In genomic region chr4:37781134-37781455, GRCh38 we compare ENCODE assay signal across 18 cellular contexts. TPM values are rescaled to one million over a fixed set of nuclear protein-coding genes. Genes with fewer than 3 reads are reported as not detected.
DNase-seq lines count a peak whose midpoint lies in the region; ATAC-seq and TF ChIP-seq lines count a peak whose summit lies in the region.
"Had no signal": no experiment of that assay in that cellular context is flagged by ENCODE, and none has a peak within 500 bp of the region (broad histone marks: within the 10 kb centered on the region; RNA-seq: fewer than 3 reads in every experiment).

No MANE protein-coding gene starts in this region.

- intact Hi-C loops in CD8-positive, alpha-beta T cell (cut with DNase I, micrococcal nuclease) = loop anchor here in 1 of 2 experiments (5.0 kb wide), 1 partner anchor 94 kb away; the partner anchor contains the start of gene RELL1
- intact Hi-C loops in left ventricle myocardium superior (cut with micrococcal nuclease) = no loop called here

- H3K36me3 ChIP-seq in CD8-positive, alpha-beta T cell (ENCODE audit: insufficient read depth, low read length) = no peaks in the 10 kb centered on the region
- no peaks in the 10 kb centered on the region for H3K36me3 ChIP-seq in neuron (ENCODE audit: insufficient read depth, low read length)
- H3K36me3 ChIP-seq: spleen had no signal

- no peaks in the 10 kb centered on the region for H3K27me3 Mint-ChIP-seq in activated CD4-positive, alpha-beta T cell treated with anti-CD3 and anti-CD28 coated beads, Interleukin-2, amount 10 ng/mL, durations not matched to agents 7 days and 5 days
- no peaks in the 10 kb centered on the region for H3K27me3 Mint-ChIP-seq in CD8-positive, alpha-beta T cell (ENCODE audit: low read depth)
- no peaks in the 10 kb centered on the region for H3K27me3 Mint-ChIP-seq in activated T-helper 17 cell treated with anti-CD3 and anti-CD28 coated beads, Interleukin-2, amount 50 U/mL, for 72 hours

- peak overlapping the region; percentile 23 for H2AFZ ChIP-seq in neuron (ENCODE audit: low read depth, low read length)

- H3K4me1 ChIP-seq in CD8-positive, alpha-beta T cell (ENCODE audit: insufficient read depth, low read length) = peaks cover 25% of the 10 kb centered on the region
- peaks cover 10% of the 10 kb centered on the region for H3K4me1 ChIP-seq in neuron (ENCODE audit: insufficient read depth, low read length)
- H3K4me1 ChIP-seq: body of pancreas had no signal

- H3K9me3 ChIP-seq in CD8-positive, alpha-beta T cell (ENCODE audit: low read length) = no peaks in the 10 kb centered on the region
- H3K9me3 ChIP-seq in neuron (ENCODE audit: low read length) = no peaks in the 10 kb centered on the region
- H3K9me3 ChIP-seq: body of pancreas had no signal

- CTCF ChIA-PET in activated CD4-positive, alpha-beta T cell treated with anti-CD3 and anti-CD28 coated beads, Interleukin-2, amount 10 ng/mL, durations not matched to agents 7 days and 5 days (lab: Charles Lee) = no interaction called here
- CTCF ChIA-PET in CD8-positive, alpha-beta T cell (lab: Charles Lee) = interaction anchor here (0.8 to 12.6 kb wide), 5 partner anchors 10 to 212 kb away, joined by 3 to 104 read pairs (median 3); no protein-coding TSS in a partner anchor

- DNase-seq in activated CD4-positive, alpha-beta T cell treated with anti-CD3 and anti-CD28 coated beads, Interleukin-2, amount 10 ng/mL, durations not matched to agents 7 days and 5 days = no peak
- no peak for DNase-seq in activated CD4-positive, alpha-beta T cell treated with anti-CD3 and anti-CD28 coated beads for 1 hour
- no peak for DNase-seq in CD8-positive, alpha-beta T cell
- DNase-seq in SW480 (ENCODE audit: low spot score) (no peak), SK-N-DZ (ENCODE audit: low spot score) (no peak), left ventricle myocardium superior (no peak)
- DNase-seq: erythroblast, mammary epithelial cell, NCI-H1694 treated with DMSO at 0.1 percent for 48 hours, NCI-H2171 treated with DMSO at 0.1 percent for 48 hours, NCI-H524, spleen had no signal

- H3K27ac ChIP-seq in CD8-positive, alpha-beta T cell (ENCODE audit: low read depth, low read length) = peak overlapping the region; percentile 3
- H3K27ac ChIP-seq: body of pancreas had no signal

- H3K4me1 Mint-ChIP-seq in activated CD4-positive, alpha-beta T cell treated with anti-CD3 and anti-CD28 coated beads, Interleukin-2, amount 10 ng/mL, durations not matched to agents 7 days and 5 days = peaks cover 20% of the 10 kb centered on the region
- H3K4me1 Mint-ChIP-seq in CD8-positive, alpha-beta T cell (ENCODE audit: low read depth) = peaks cover 28% of the 10 kb centered on the region
- peaks cover 14% of the 10 kb centered on the region for H3K4me1 Mint-ChIP-seq in activated T-helper 17 cell treated with anti-CD3 and anti-CD28 coated beads, Interleukin-2, amount 50 U/mL, for 72 hours

- H3K36me3 Mint-ChIP-seq in activated CD4-positive, alpha-beta T cell treated with anti-CD3 and anti-CD28 coated beads, Interleukin-2, amount 10 ng/mL, durations not matched to agents 7 days and 5 days (ENCODE audit: low read depth) = no peaks in the 10 kb centered on the region
- H3K36me3 Mint-ChIP-seq in CD8-positive, alpha-beta T cell = peaks cover 3% of the 10 kb centered on the region
- H3K36me3 Mint-ChIP-seq in activated T-helper 17 cell treated with anti-CD3 and anti-CD28 coated beads, Interleukin-2, amount 50 U/mL, for 72 hours (ENCODE audit: low read depth) = no peaks in the 10 kb centered on the region
- H3K36me3 Mint-ChIP-seq: stimulated activated memory B cell treated with anti-CD40 and anti-IgM and Interleukin-4, amounts not matched to agents 10 μg/mL and 1 μg/mL and 100 μg/mL, for 72 hours; WTC11 had no signal

- peak overlapping the region; percentile 85 for H3K27ac Mint-ChIP-seq in activated CD4-positive, alpha-beta T cell treated with anti-CD3 and anti-CD28 coated beads, Interleukin-2, amount 10 ng/mL, durations not matched to agents 7 days and 5 days
- peak overlapping the region; percentile 91 for H3K27ac Mint-ChIP-seq in CD8-positive, alpha-beta T cell
- peak overlapping the region; percentile 57 for H3K27ac Mint-ChIP-seq in activated T-helper 17 cell treated with anti-CD3 and anti-CD28 coated beads, Interleukin-2, amount 50 U/mL, for 72 hours
- H3K27ac Mint-ChIP-seq: stimulated activated memory B cell treated with anti-CD40 and anti-IgM and Interleukin-4, amounts not matched to agents 10 μg/mL and 1 μg/mL and 100 μg/mL, for 72 hours; WTC11 had no signal

- peak; percentile 23 for ATAC-seq in CD8-positive, alpha-beta T cell
- no peak for ATAC-seq in activated T-helper 17 cell treated with anti-CD3 and anti-CD28 coated beads, Interleukin-2, amount 50 U/mL, for 72 hours (replicated peaks)
- ATAC-seq in left ventricle myocardium superior = no peak
- ATAC-seq: body of pancreas; HCT116; stimulated activated memory B cell treated with anti-CD40 and anti-IgM and Interleukin-4, amounts not matched to agents 10 μg/mL and 1 μg/mL and 100 μg/mL, for 72 hours; WTC11 had no signal

- no peak for TF ChIP-seq CTCF in CD8-positive, alpha-beta T cell (IDR thresholded peaks at IDR 0.05)

- no peak overlapping the region for H3K4me3 ChIP-seq in CD8-positive, alpha-beta T cell (ENCODE audit: low read depth, low read length)
- H3K4me3 ChIP-seq in neuron (ENCODE audit: low read length) = no peak overlapping the region
- H3K4me3 ChIP-seq: body of pancreas, spleen had no signal

- POLR2A ChIA-PET in activated CD4-positive, alpha-beta T cell treated with anti-CD3 and anti-CD28 coated beads, Interleukin-2, amount 10 ng/mL, durations not matched to agents 7 days and 5 days (lab: Charles Lee) = no interaction called here
- POLR2A ChIA-PET in CD8-positive, alpha-beta T cell (lab: Charles Lee) = interaction anchor here (0.9 to 1.3 kb wide), 2 partner anchors 11 to 95 kb away, joined by 3 read pairs; partner anchors contain the start of gene RELL1

- no peaks in the 10 kb centered on the region for H3K27me3 ChIP-seq in CD8-positive, alpha-beta T cell (ENCODE audit: insufficient read depth, low read length)
- H3K27me3 ChIP-seq in neuron (ENCODE audit: insufficient read depth, low read length) = peaks cover 2% of the 10 kb centered on the region
- H3K27me3 ChIP-seq: body of pancreas, spleen had no signal

- H3K4me3 Mint-ChIP-seq in activated CD4-positive, alpha-beta T cell treated with anti-CD3 and anti-CD28 coated beads, Interleukin-2, amount 10 ng/mL, durations not matched to agents 7 days and 5 days = no peak overlapping the region
- H3K4me3 Mint-ChIP-seq in CD8-positive, alpha-beta T cell = peak overlapping the region; percentile 13
- peak overlapping the region; percentile 17 for H3K4me3 Mint-ChIP-seq in activated T-helper 17 cell treated with anti-CD3 and anti-CD28 coated beads, Interleukin-2, amount 50 U/mL, for 72 hours
- H3K4me3 Mint-ChIP-seq: stimulated activated memory B cell treated with anti-CD40 and anti-IgM and Interleukin-4, amounts not matched to agents 10 μg/mL and 1 μg/mL and 100 μg/mL, for 72 hours; WTC11 had no signal

- peaks cover 13% of the 10 kb centered on the region for H3K9me3 Mint-ChIP-seq in activated CD4-positive, alpha-beta T cell treated with anti-CD3 and anti-CD28 coated beads, Interleukin-2, amount 10 ng/mL, durations not matched to agents 7 days and 5 days
- H3K9me3 Mint-ChIP-seq in CD8-positive, alpha-beta T cell = peaks cover 3% of the 10 kb centered on the region
- H3K9me3 Mint-ChIP-seq in activated T-helper 17 cell treated with anti-CD3 and anti-CD28 coated beads, Interleukin-2, amount 50 U/mL, for 72 hours = peaks cover 7% of the 10 kb centered on the region

RNA-seq across cellular contexts. Expression of gene PGM2, which starts 45.4 kb away (rescaled TPM):
- total RNA-seq in activated CD4-positive, alpha-beta T cell treated with anti-CD3 and anti-CD28 coated beads, Interleukin-2, amount 10 ng/mL, durations not matched to agents 7 days and 5 days = 10 to 100 TPM; 40.4 to 44.2 TPM
- 10 to 100 TPM; 14.5 to 15.4 TPM for total RNA-seq in CD8-positive, alpha-beta T cell
- 10 to 100 TPM; 42.2 to 67.0 TPM for total RNA-seq in activated T-helper 17 cell treated with anti-CD3 and anti-CD28 coated beads, Interleukin-2, amount 50 U/mL, for 72 hours
- 23.6 and 34.1 TPM in 2 replicates for polyA plus RNA-seq in SK-N-DZ (2014; cell fraction: cytosol; rRNA removed)
- 20.3 and 24.4 TPM in 2 replicates for polyA plus RNA-seq in SK-N-DZ (2014; cell fraction: nucleus; rRNA removed)
- total RNA-seq in left ventricle myocardium superior = 12.8 TPM
